ENCODE assay signal across 8 cellular contexts in genomic region chr15:97961067-97961954, GRCh38. TPM values are rescaled to one million over a fixed set of nuclear protein-coding genes. Genes with fewer than 3 reads are reported as not detected.
DNase-seq lines count a peak whose midpoint lies in the region; ATAC-seq, FAIRE-seq and TF ChIP-seq lines count a peak whose summit lies in the region.

No MANE protein-coding gene starts in this region.

- ATAC-seq in GM19395 (IDR thresholded peaks at IDR 0.05; ENCODE audit: unreplicated experiment), result no peak

- no peaks in the 10 kb centered on the region for H3K27me3 Mint-ChIP-seq in astrocyte (ENCODE audit: low read depth, unreplicated experiment)

- H3K27me3 ChIP-seq in astrocyte (ENCODE audit: insufficient read depth, low read length), result no peaks in the 10 kb centered on the region
- no peaks in the 10 kb centered on the region for H3K27me3 ChIP-seq in prostate gland (replicated peaks; ENCODE audit: insufficient read depth)

- H3K79me2 ChIP-seq in astrocyte (ENCODE audit: insufficient read depth, low read length), result peaks cover 13% of the 10 kb centered on the region

- H3K36me3 ChIP-seq in astrocyte (ENCODE audit: insufficient read depth, low read length) (no peaks in the 10 kb centered on the region), prostate gland (no peaks in the 10 kb centered on the region)

- peak overlapping the region; percentile 97 for H3K4me3 Mint-ChIP-seq in astrocyte (ENCODE audit: unreplicated experiment)

- WGBS in prostate gland, result 6% methylated on average over 43 of the region's 48 CpGs

- intact Hi-C loops in prostate gland (cut with DNase I), result no loop called here

- H3K36me3 Mint-ChIP-seq in astrocyte (ENCODE audit: low read depth, unreplicated experiment), result peaks cover 15% of the 10 kb centered on the region

- H3K4me1 Mint-ChIP-seq in astrocyte (ENCODE audit: low read depth, unreplicated experiment), result peaks cover 11% of the 10 kb centered on the region

- H3K27ac Mint-ChIP-seq in astrocyte (ENCODE audit: unreplicated experiment), result peak overlapping the region; percentile 71

- H3K4me1 ChIP-seq in astrocyte (ENCODE audit: insufficient read depth, low read length) (peaks cover 5% of the 10 kb centered on the region), prostate gland (replicated peaks) (no peaks in the 10 kb centered on the region)

- TF ChIP-seq CTCF in NB4 (IDR thresholded peaks at IDR 0.05; ENCODE audit: low read depth, low read length) (no peak), astrocyte (IDR thresholded peaks at IDR 0.05; ENCODE audit: insufficient read depth, low read depth, low read length) (no peak), prostate gland (IDR thresholded peaks at IDR 0.05) (no peak)

- H3K9ac ChIP-seq in astrocyte (ENCODE audit: low read length), result peak overlapping the region; percentile 79

- H3K4me3 ChIP-seq in NB4 (ENCODE audit: low read depth, low read length), result peak overlapping the region; percentile 71
- peak overlapping the region; percentile 63 for H3K4me3 ChIP-seq in astrocyte (ENCODE audit: insufficient read depth, low read depth, low read length)
- H3K4me3 ChIP-seq in prostate gland, result peak overlapping the region; percentile 86 to 89

- FAIRE-seq in astrocyte (lab: Jason Lieb, UNC), result no peak
- FAIRE-seq in GM19239 (lab: Jason Lieb, UNC), result no peak

- H3K4me2 ChIP-seq in astrocyte (ENCODE audit: low read length), result peak overlapping the region; percentile 85

- TF ChIP-seq POLR2A in NB4 (IDR thresholded peaks at IDR 0.05; ENCODE audit: extremely low read depth, insufficient read length) (no peak), prostate gland (IDR thresholded peaks at IDR 0.05) (no peak)

- DNase-seq in EL (peak; percentile 40), NB4 (ENCODE audit: low read depth) (peak; percentile 34), astrocyte (ENCODE audit: low read depth) (no peak), hepatic stellate cell (ENCODE audit: low spot score) (peak; percentile 21), prostate gland (ENCODE audit: low spot score) (peak; percentile 18), NCI-H2196 (lab: John Stamatoyannopoulos, UW; ENCODE audit: unreplicated experiment) (no peak), GM19239 (ENCODE audit: insufficient read length, low spot score) (no peak)

- H3K27ac ChIP-seq in astrocyte (ENCODE audit: low read depth, low read length) (peak overlapping the region; percentile 58), prostate gland (peak overlapping the region; percentile 61 to 76)

- no peaks in the 10 kb centered on the region for H4K20me1 ChIP-seq in astrocyte (ENCODE audit: insufficient read depth, low read length)

- no peaks in the 10 kb centered on the region for H3K9me3 Mint-ChIP-seq in astrocyte (ENCODE audit: unreplicated experiment)

- H3K9me3 ChIP-seq in astrocyte (ENCODE audit: insufficient read depth, low read depth, low read length), result no peaks in the 10 kb centered on the region
- H3K9me3 ChIP-seq in prostate gland, result no peaks in the 10 kb centered on the region

- peak overlapping the region; percentile 90 for H2AFZ ChIP-seq in astrocyte (ENCODE audit: low read depth, low read length)

RNA-seq across cellular contexts. Expression of gene ARRDC4, which starts 0.8 kb away (rescaled TPM):
- total RNA-seq in astrocyte (30.4 and 42.4 TPM in 2 replicates), prostate gland (10 to 100 TPM; 25.4 to 25.6 TPM)

Comparison
In these comparisons a context has a peak if more than half of its experiments do, and no peak if none do; other contexts are left out.
1. DNase-seq: peak in EL (single experiment), NB4 (single experiment), hepatic stellate cell (single experiment) and prostate gland (single experiment); none in astrocyte (single experiment), NCI-H2196 (single experiment) and GM19239 (single experiment).
2. Peak in every context shown above with its lines, with median percentiles within 50 percentile points of each other: H3K4me3 ChIP-seq.